7 cellular contexts compared by ENCODE assay signal in genomic region chr4:115200201-115201041, GRCh38.
A peak's percentile ranks its signal among the peaks of the same experiment; 100 is the strongest.
DNase-seq lines count a peak whose midpoint lies in the region; ATAC-seq, FAIRE-seq and TF ChIP-seq lines count a peak whose summit lies in the region.
"Not testable (repeated sequence)": the region's sequence is repeated elsewhere in the genome, so short reads cannot be mapped to it uniquely, and the experiment has no call there.

No MANE protein-coding gene starts in this region.

- H3K23ac ChIP-seq in neuronal stem cell (ENCODE audit: low read depth, low read length, poor library complexity), result not testable (repeated sequence)

- H3K27me3 Mint-ChIP-seq in astrocyte (ENCODE audit: low read depth, unreplicated experiment); endodermal cell (ENCODE audit: insufficient read depth): not testable (repeated sequence)

- not testable (repeated sequence) for H4K20me1 ChIP-seq in astrocyte (ENCODE audit: insufficient read depth, low read length); HepG2 (ENCODE audit: insufficient read depth, low read length)

- not testable (repeated sequence) for BruUV-seq in HepG2 (replicated peaks; lab: Mats Ljungman, UMichigan)

- not testable (repeated sequence) for H3K4me2 ChIP-seq in astrocyte (ENCODE audit: low read length); HepG2 (ENCODE audit: low read depth, low read length); neuronal stem cell (ENCODE audit: insufficient read depth, low read length, poor library complexity, severe bottlenecking)

- not testable (repeated sequence) for TF ChIP-seq EP300 in HepG2 (IDR thresholded peaks at IDR 0.05; ENCODE audit: low read depth in 2 of 2, low read length in 2 of 2); HepG2 (CRISPR knock-in tag; IDR thresholded peaks at IDR 0.05; ENCODE audit: borderline replicate concordance)

- H3K27ac ChIP-seq in astrocyte (ENCODE audit: low read depth, low read length); endodermal cell (ENCODE audit: low read depth, low read length); HepG2 (ENCODE audit: extremely low read length, insufficient read depth, low read length); neuronal stem cell (replicated peaks; ENCODE audit: low read length); spleen: not testable (repeated sequence)

- not testable (repeated sequence) for H3K79me1 ChIP-seq in neuronal stem cell (ENCODE audit: low read depth, low read length)

- TF ChIP-seq RAD21 in HepG2 (CRISPR knock-in tag; IDR thresholded peaks at IDR 0.05), result not testable (repeated sequence)

- not testable (repeated sequence) for H3K36me3 ChIP-seq in MG63; astrocyte (ENCODE audit: insufficient read depth, low read length); endodermal cell (ENCODE audit: control insufficient read depth, insufficient read depth, low read length); HepG2 (replicated peaks in 1 of 2; ENCODE audit: control insufficient read depth in 1 of 2, insufficient read depth in 2 of 2, low read length in 2 of 2); neuronal stem cell (replicated peaks in 1 of 2; ENCODE audit: control insufficient read depth in 2 of 2, insufficient read depth in 2 of 2, low read length in 2 of 2); spleen

- H3K4me3 Mint-ChIP-seq in astrocyte (ENCODE audit: unreplicated experiment); endodermal cell: not testable (repeated sequence)

- H2AK5ac ChIP-seq in neuronal stem cell (ENCODE audit: low read depth, low read length), result not testable (repeated sequence)

- not testable (repeated sequence) for FAIRE-seq in astrocyte (lab: Jason Lieb, UNC); HepG2 (lab: Jason Lieb, UNC)

- not testable (repeated sequence) for TF ChIP-seq POLR2A in HepG2 (IDR thresholded peaks at IDR 0.05; ENCODE audit: insufficient read depth in 1 of 2, low read depth in 2 of 2, low read length in 2 of 2); spleen (IDR thresholded peaks at IDR 0.05)

- POLR2A ChIA-PET in HepG2 (lab: Yijun Ruan, JAX), result not testable (repeated sequence)

- H3K9me3 ChIP-seq in MG63; astrocyte (ENCODE audit: insufficient read depth, low read depth, low read length); endodermal cell (ENCODE audit: control insufficient read depth, low read length); HepG2 (ENCODE audit: low read length); neuronal stem cell (replicated peaks in 1 of 2; ENCODE audit: control insufficient read depth in 2 of 2, insufficient read depth in 1 of 2, low read depth in 1 of 2, low read length in 2 of 2); spleen: not testable (repeated sequence)

- H2BK120ac ChIP-seq in neuronal stem cell (ENCODE audit: low read depth, low read length), result not testable (repeated sequence)

- not testable (repeated sequence) for H3K4me1 ChIP-seq in astrocyte (ENCODE audit: insufficient read depth, low read length); endodermal cell (ENCODE audit: control insufficient read depth, insufficient read depth, low read length); HepG2 (ENCODE audit: insufficient read depth, low read length); neuronal stem cell (ENCODE audit: control insufficient read depth in 2 of 2, insufficient read depth in 1 of 2, low read depth in 1 of 2, low read length in 2 of 2); spleen

- not testable (repeated sequence) for ATAC-seq in HepG2

- not testable (repeated sequence) for H3K14ac ChIP-seq in neuronal stem cell (ENCODE audit: low read length)

- H2BK5ac ChIP-seq in neuronal stem cell (ENCODE audit: low read length), result not testable (repeated sequence)

- not testable (repeated sequence) for H4K91ac ChIP-seq in neuronal stem cell (ENCODE audit: low read depth, low read length, poor library complexity)

- H2AFZ ChIP-seq in astrocyte (ENCODE audit: low read depth, low read length); HepG2 (ENCODE audit: low read length); neuronal stem cell (ENCODE audit: low read length): not testable (repeated sequence)

- DNase-seq in MG63 (peak; percentile 0), endodermal cell (peak; percentile 61), mesenteric fat pad (ENCODE audit: low spot score) (peak; percentile 75), spleen (peak; percentile 57)
- not testable (repeated sequence) for DNase-seq in astrocyte (ENCODE audit: low read depth); HepG2 (ENCODE audit: low spot score); neuronal stem cell (ENCODE audit: low spot score)

- not testable (repeated sequence) for H3K4me3 ChIP-seq in MG63; astrocyte (ENCODE audit: insufficient read depth, low read depth, low read length); endodermal cell (ENCODE audit: low read length); HepG2 (replicated peaks in 1 of 3; ENCODE audit: insufficient read depth in 1 of 3, low read depth in 2 of 3, low read length in 3 of 3); neuronal stem cell (ENCODE audit: low read length in 2 of 2); spleen

- WGBS in endodermal cell (ENCODE audit: insufficient coverage in 1 of 2, insufficient read length in 1 of 2), 2 experiments, result 94% methylated on average over 30 of the region's 30 CpGs; no CpG with 5 or more reads in 1 of the 2 experiments
- WGBS in HepG2 (ENCODE audit: low lambda C conversion rate), result 68% methylated on average over 19 of the region's 30 CpGs
- WGBS in neuronal stem cell (ENCODE audit: extremely low coverage in 2 of 2, insufficient read length in 2 of 2, insufficient replicate concordance in 1 of 2), 2 donors, result no CpG with 5 or more reads among the region's 30 CpGs
- 89 to 95% (median 93%) methylated on average over 9 to 30 of the region's 30 CpGs for WGBS in spleen, 5 donors

- H4K8ac ChIP-seq in neuronal stem cell (ENCODE audit: low read depth, low read length), result not testable (repeated sequence)

- H3K79me2 ChIP-seq in astrocyte (ENCODE audit: insufficient read depth, low read length); HepG2 (ENCODE audit: insufficient read depth, low read length): not testable (repeated sequence)

- not testable (repeated sequence) for TF ChIP-seq CTCF in astrocyte (IDR thresholded peaks at IDR 0.05; ENCODE audit: insufficient read depth, low read depth, low read length); endodermal cell (conservative IDR thresholded peaks at IDR 0.05); HepG2 (CRISPR knock-in tag; IDR thresholded peaks at IDR 0.05); spleen (IDR thresholded peaks at IDR 0.05 in 8 of 11, conservative IDR thresholded peaks at IDR 0.05 in 3 of 11)

- H3K4me1 Mint-ChIP-seq in astrocyte (ENCODE audit: low read depth, unreplicated experiment); endodermal cell: not testable (repeated sequence)

- not testable (repeated sequence) for H3K36me3 Mint-ChIP-seq in astrocyte (ENCODE audit: low read depth, unreplicated experiment)
- peaks cover 14% of the 10 kb centered on the region for H3K36me3 Mint-ChIP-seq in endodermal cell (ENCODE audit: low read depth)

- intact Hi-C loops in HepG2 (cut with micrococcal nuclease; ENCODE audit: unreplicated experiment); spleen (cut with DNase I; ENCODE audit: low total_unique reads): not testable (repeated sequence)

- not testable (repeated sequence) for H3K4ac ChIP-seq in neuronal stem cell (ENCODE audit: low read length)

- not testable (repeated sequence) for H2BK12ac ChIP-seq in neuronal stem cell (ENCODE audit: low read length)

- H3K27ac Mint-ChIP-seq in astrocyte (ENCODE audit: unreplicated experiment), result peak overlapping the region; percentile 53
- peak overlapping the region; percentile 89 for H3K27ac Mint-ChIP-seq in endodermal cell

- CTCF ChIA-PET in HepG2 (lab: Yijun Ruan, JAX; ENCODE audit: low intra/inter-chr PET ratio, low total read pairs), result not testable (repeated sequence)

- in situ Hi-C loops in HepG2 (cut with HindIII; ENCODE audit: extremely low pct_ligation_motif_present, low pct_unique_long_range_greater_than_20kb), result not testable (repeated sequence)

- peak overlapping the region; percentile 17 for H3K18ac ChIP-seq in neuronal stem cell (ENCODE audit: low read length)

- H3K9me3 Mint-ChIP-seq in astrocyte (ENCODE audit: unreplicated experiment), result not testable (repeated sequence)
- H3K9me3 Mint-ChIP-seq in endodermal cell, result peaks cover 37% of the 10 kb centered on the region

- H3K9ac ChIP-seq in astrocyte (ENCODE audit: low read length); endodermal cell (ENCODE audit: extremely low read depth, low read length, poor library complexity, severe bottlenecking); HepG2 (ENCODE audit: insufficient read depth, low read depth, low read length); neuronal stem cell (ENCODE audit: low read depth, low read length, poor library complexity): not testable (repeated sequence)

- not testable (repeated sequence) for H3K27me3 ChIP-seq in MG63; astrocyte (ENCODE audit: insufficient read depth, low read length); endodermal cell (ENCODE audit: control insufficient read depth, insufficient read depth, low read length, poor library complexity, severe bottlenecking); HepG2 (ENCODE audit: control insufficient read depth in 1 of 2, insufficient read depth in 2 of 2, low read length in 2 of 2); neuronal stem cell (ENCODE audit: control insufficient read depth in 3 of 3, insufficient read depth in 3 of 3, low read depth in 1 of 3, low read length in 3 of 3); spleen (replicated peaks in 1 of 7)

- H2BK15ac ChIP-seq in neuronal stem cell (ENCODE audit: low read length), result not testable (repeated sequence)

TF ChIP-seq in HepG2, 621 proteins besides CTCF, POLR2A, EP300 and RAD21:
- peak; percentile 34 to 56; a peak in 3 of 4 replicates for TF ChIP-seq MAFK (conservative IDR thresholded peaks at IDR 0.05 in 1 of 2, IDR thresholded peaks at IDR 0.05 in 1 of 2; ENCODE audit: low read length in 2 of 2)
